ENCODE assay signal across 8 cellular contexts in genomic region chr2:234289789-234290188, GRCh38.
A peak's percentile ranks its signal among the peaks of the same experiment; 100 is the strongest.
DNase-seq lines count a peak whose midpoint lies in the region; ATAC-seq and TF ChIP-seq lines count a peak whose summit lies in the region.

No MANE protein-coding gene starts in this region.

- no peaks in the 10 kb centered on the region for H3K36me3 Mint-ChIP-seq in activated B cell treated with CpG ODN at 0.5 μM for 24 hours (ENCODE audit: low read depth)
- H3K36me3 Mint-ChIP-seq in effector memory CD8-positive, alpha-beta T cell (ENCODE audit: insufficient read depth), result peaks cover 50% of the 10 kb centered on the region

- CTCF ChIA-PET in activated B cell treated with CpG ODN at 0.5 μM for 24 hours (lab: Charles Lee), result interaction anchor here (0.9 to 5.1 kb wide), 12 partner anchors 10 to 212 kb away, joined by 3 to 59 read pairs (median 5); partner anchors contain the start of gene ARL4C

- no peak overlapping the region for H3K4me3 ChIP-seq in HFF-Myc (replicated peaks; ENCODE audit: low read depth, low read length)

- no peak overlapping the region for H3K4me3 Mint-ChIP-seq in activated B cell treated with CpG ODN at 0.5 μM for 24 hours
- peak overlapping the region; percentile 76 to 80 for H3K4me3 Mint-ChIP-seq in effector memory CD8-positive, alpha-beta T cell

- peaks cover 57% of the 10 kb centered on the region for H3K4me1 Mint-ChIP-seq in activated B cell treated with CpG ODN at 0.5 μM for 24 hours
- peaks cover 58 to 72% of the 10 kb centered on the region in 2 donors for H3K4me1 Mint-ChIP-seq in effector memory CD8-positive, alpha-beta T cell (ENCODE audit: low read depth in 2 of 2)

- POLR2A ChIA-PET in activated B cell treated with CpG ODN at 0.5 μM for 24 hours (lab: Charles Lee), result interaction anchor here (0.9 to 4.3 kb wide), 6 partner anchors 12 to 207 kb away, joined by 3 to 41 read pairs (median 8); partner anchors contain the start of gene ARL4C

- TF ChIP-seq CTCF in HFF-Myc (IDR thresholded peaks at IDR 0.05; ENCODE audit: low read depth, low read length, missing control alignments) (no peak), activated B cell treated with CpG ODN at 0.5 μM for 24 hours (IDR thresholded peaks at IDR 0.05) (no peak)

- ATAC-seq in activated B cell treated with CpG ODN at 0.5 μM for 24 hours (ENCODE audit: low read depth), result peak; percentile 13
- ATAC-seq in effector memory CD8-positive, alpha-beta T cell (replicated peaks), result no peak
- ATAC-seq in GM21786 (IDR thresholded peaks at IDR 0.05; ENCODE audit: unreplicated experiment), result no peak

- intact Hi-C loops in activated B cell treated with CpG ODN at 0.5 μM for 24 hours (cut with micrococcal nuclease), result loop anchor here (1.0 to 5.0 kb wide), 10 partner anchors 19 to 256 kb away; no protein-coding TSS in a partner anchor

- peaks cover 3% of the 10 kb centered on the region for H3K9me3 Mint-ChIP-seq in activated B cell treated with CpG ODN at 0.5 μM for 24 hours
- no peaks in the 10 kb centered on the region for H3K9me3 Mint-ChIP-seq in effector memory CD8-positive, alpha-beta T cell

- peak; percentile 69 for DNase-seq in HFF-Myc (ENCODE audit: extremely low read depth, low read depth)
- no peak for DNase-seq in activated B cell treated with CpG ODN at 0.5 μM for 24 hours
- DNase-seq in effector memory CD8-positive, alpha-beta T cell, result peak in 1 of 3 experiments; percentile 10
- peak; percentile 24 for DNase-seq in stimulated activated CD8-positive, alpha-beta memory T cell treated with anti-CD3 and anti-CD28 coated beads, Interleukin-12 subunit alpha, Interleukin-12 subunit beta, amount 100 ng/mL, for 4 hours (ENCODE audit: low read depth)
- DNase-seq in ACHN, result no peak
- DNase-seq in iPS-NIHi7 (ENCODE audit: extremely low spot score), result no peak
- DNase-seq in NCI-H146 (lab: John Stamatoyannopoulos, UW), result no peak

- in situ Hi-C loops in ACHN (cut with HindIII; ENCODE audit: low pct_ligation_motif_present, low pct_unique_long_range_greater_than_20kb, low sequenced_read_pairs), result no loop called here

- H3K27ac Mint-ChIP-seq in activated B cell treated with CpG ODN at 0.5 μM for 24 hours, result peak overlapping the region; percentile 84
- H3K27ac Mint-ChIP-seq in effector memory CD8-positive, alpha-beta T cell, result peak overlapping the region; percentile 99 to 100

- H3K27me3 Mint-ChIP-seq in activated B cell treated with CpG ODN at 0.5 μM for 24 hours, result peaks cover 10% of the 10 kb centered on the region
- no peaks in the 10 kb centered on the region for H3K27me3 Mint-ChIP-seq in effector memory CD8-positive, alpha-beta T cell

Comparison
In these comparisons a context has a peak if more than half of its experiments do, and no peak if none do; other contexts are left out.
1. DNase-seq: peak in HFF-Myc (single experiment) and stimulated activated CD8-positive, alpha-beta memory T cell treated with anti-CD3 and anti-CD28 coated beads, Interleukin-12 subunit alpha, Interleukin-12 subunit beta, amount 100 ng/mL, for 4 hours (single experiment); none in activated B cell treated with CpG ODN at 0.5 μM for 24 hours (single experiment), ACHN (single experiment), iPS-NIHi7 (single experiment) and NCI-H146 (single experiment).